In the genomic region with DNA sequence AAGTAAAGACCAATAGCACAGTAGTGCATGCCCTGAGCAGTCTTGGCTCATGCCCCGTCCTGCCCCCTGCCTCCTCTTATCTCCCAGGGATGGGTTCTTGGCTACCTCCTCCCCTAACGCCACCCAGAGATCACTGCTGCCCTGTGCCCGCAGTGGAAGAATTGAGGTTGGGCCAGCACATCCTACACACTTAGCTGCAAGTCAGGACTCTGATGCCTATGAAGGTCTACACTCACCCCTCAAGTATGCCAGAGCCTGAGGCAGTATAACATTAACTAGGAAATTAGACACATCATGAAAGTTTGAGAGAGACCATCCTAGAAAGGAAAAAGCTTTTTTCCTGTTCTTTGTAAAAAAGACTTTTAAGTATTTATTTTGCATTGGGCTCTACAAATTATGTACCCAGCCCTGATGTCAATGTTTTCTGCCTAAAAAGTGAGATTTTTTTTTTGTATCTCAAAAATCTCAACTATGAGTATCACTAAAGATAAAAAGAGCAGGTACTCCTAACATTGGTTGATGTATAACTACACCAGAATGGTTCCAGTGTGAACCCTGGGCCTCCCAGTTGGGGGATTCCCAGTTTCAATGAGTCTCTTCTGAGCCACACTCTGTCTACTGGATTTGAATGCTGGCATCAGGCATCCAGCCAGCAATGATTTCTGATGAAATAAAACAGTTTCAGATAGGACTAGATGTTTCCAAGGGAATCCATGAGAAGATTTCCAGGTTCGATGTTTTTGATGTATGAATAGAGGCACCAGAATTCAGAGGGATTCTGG, we compare ENCODE assay signal across 10 cellular contexts.
DNase-seq lines count a peak whose midpoint lies in the region; ATAC-seq and TF ChIP-seq lines count a peak whose summit lies in the region.
"Had no signal": no experiment of that assay in that cellular context is flagged by ENCODE, and none has a peak within 500 bp of the region (broad histone marks: within the 10 kb centered on the region; RNA-seq: fewer than 3 reads in every experiment).

No MANE protein-coding gene starts in this region.

- BruUV-seq in mammary epithelial cell (replicated peaks; lab: Mats Ljungman, UMichigan): no TSS peak

- no peaks in the 10 kb centered on the region for H3K9me3 ChIP-seq in mammary epithelial cell (replicated peaks; ENCODE audit: insufficient read depth, low read length)
- H3K9me3 ChIP-seq in BE2C: no peaks in the 10 kb centered on the region

- H3K4me1 ChIP-seq in mammary epithelial cell (ENCODE audit: insufficient read depth, low read length): peaks cover 29% of the 10 kb centered on the region
- H3K4me1 ChIP-seq in BE2C: no peaks in the 10 kb centered on the region

- in situ Hi-C loops in ACHN (cut with HindIII; ENCODE audit: low pct_ligation_motif_present, low pct_unique_long_range_greater_than_20kb, low sequenced_read_pairs) (no loop called here), mammary epithelial cell (cut with MboI; ENCODE audit: low sequenced_read_pairs in 2 of 2) (no loop called here)

- H3K9me3 Mint-ChIP-seq in endothelial cell (ENCODE audit: unreplicated experiment): no peaks in the 10 kb centered on the region

- H3K4me3 ChIP-seq in mammary epithelial cell (replicated peaks in 1 of 3; ENCODE audit: insufficient read depth in 1 of 3, low read depth in 2 of 3, low read length in 3 of 3) (no peak overlapping the region), BE2C (ENCODE audit: low read depth, low read length) (no peak overlapping the region)

- ATAC-seq in HG03108 (IDR thresholded peaks at IDR 0.05; ENCODE audit: unreplicated experiment): peak; percentile 79
- ATAC-seq in omental fat pad (ENCODE audit: low FRiP score): no peak

- TF ChIP-seq POLR2A in GM19099 (IDR thresholded peaks at IDR 0.05; ENCODE audit: extremely low read depth, insufficient read length, low read depth): peak; percentile 8

- H3K27me3 ChIP-seq in mammary epithelial cell (ENCODE audit: insufficient read depth, low read length) (no peaks in the 10 kb centered on the region), BE2C (no peaks in the 10 kb centered on the region)

- CTCF ChIA-PET in mammary epithelial cell (lab: Charles Lee; ENCODE audit: low non-redundant PET): no interaction called here

- H3K27me3 Mint-ChIP-seq in endothelial cell (ENCODE audit: unreplicated experiment): no peaks in the 10 kb centered on the region

- peak overlapping the region; percentile 46 for H3K4me2 ChIP-seq in mammary epithelial cell (ENCODE audit: insufficient read depth, low read depth, low read length)

- peak; percentile 95 for DNase-seq in ACHN
- DNase-seq in mammary epithelial cell: peak; percentile 78
- DNase-seq in activated CD8-positive, alpha-beta memory T cell treated with anti-CD3 and anti-CD28 coated beads, Interleukin-2, amount 50 U/mL, for 48 hours: no peak
- DNase-seq in BE2C: no peak
- DNase-seq in omental fat pad (ENCODE audit: low spot score): no peak
- DNase-seq in endothelial cell (ENCODE audit: low spot score): no peak
- DNase-seq: activated CD4-positive, alpha-beta T cell treated with anti-CD3 and anti-CD28 coated beads, Interleukin-2, amount 50 U/mL, for 48 hours had no signal

- dilution Hi-C loops in mammary epithelial cell (cut with HindIII; ENCODE audit: low sequenced_read_pairs): no loop called here

- no peaks in the 10 kb centered on the region for H3K36me3 Mint-ChIP-seq in endothelial cell (ENCODE audit: low read depth, unreplicated experiment)
- H3K36me3 Mint-ChIP-seq: CD14-positive monocyte had no signal

- no peak for TF ChIP-seq CTCF in mammary epithelial cell (conservative IDR thresholded peaks at IDR 0.05 in 1 of 2, IDR thresholded peaks at IDR 0.05 in 1 of 2; ENCODE audit: extremely low read depth in 1 of 2, insufficient read depth in 1 of 2, low read depth in 1 of 2, low read length in 2 of 2)
- no peak for TF ChIP-seq CTCF in BE2C (IDR thresholded peaks at IDR 0.05; ENCODE audit: low read depth, low read length)
- TF ChIP-seq CTCF in omental fat pad (IDR thresholded peaks at IDR 0.05): no peak
- no peak for TF ChIP-seq CTCF in endothelial cell (IDR thresholded peaks at IDR 0.05; ENCODE audit: unreplicated experiment)

- peak overlapping the region; percentile 51 for H3K27ac ChIP-seq in mammary epithelial cell (ENCODE audit: insufficient read depth, low read depth, low read length)

- H3K36me3 ChIP-seq in mammary epithelial cell (ENCODE audit: insufficient read depth, low read length) (no peaks in the 10 kb centered on the region), BE2C (no peaks in the 10 kb centered on the region)

- H3K9ac ChIP-seq in mammary epithelial cell (ENCODE audit: insufficient read depth, low read length): no peak overlapping the region

- peak overlapping the region; percentile 73 for H2AFZ ChIP-seq in mammary epithelial cell (ENCODE audit: low read depth, low read length)

- WGBS in mammary epithelial cell (ENCODE audit: low coverage, missing lambda C conversion rate): 0% methylated on average over 3 of the region's 4 CpGs

- H3K4me1 Mint-ChIP-seq in endothelial cell (ENCODE audit: unreplicated experiment): no peaks in the 10 kb centered on the region
- H3K4me1 Mint-ChIP-seq: CD14-positive monocyte had no signal

- H3K4me3 Mint-ChIP-seq in endothelial cell (ENCODE audit: unreplicated experiment): no peak overlapping the region
- H3K4me3 Mint-ChIP-seq: CD14-positive monocyte had no signal

- H3K27ac Mint-ChIP-seq in endothelial cell (ENCODE audit: unreplicated experiment): no peak overlapping the region
- H3K27ac Mint-ChIP-seq: CD14-positive monocyte had no signal

- no peaks in the 10 kb centered on the region for H3K79me2 ChIP-seq in mammary epithelial cell (ENCODE audit: insufficient read depth, low read length)

- no peaks in the 10 kb centered on the region for H4K20me1 ChIP-seq in mammary epithelial cell (ENCODE audit: insufficient read depth, low read length)

- intact Hi-C loops in mammary epithelial cell (cut with micrococcal nuclease): loop anchor here (10.0 kb wide), 1 partner anchor 418 kb away; no protein-coding TSS in a partner anchor

Comparison
In these comparisons a context has a peak if more than half of its experiments do, and no peak if none do; other contexts are left out.
1. DNase-seq: peak in ACHN (single experiment) and mammary epithelial cell (single experiment); none in activated CD8-positive, alpha-beta memory T cell treated with anti-CD3 and anti-CD28 coated beads, Interleukin-2, amount 50 U/mL, for 48 hours (single experiment), BE2C (single experiment), omental fat pad (single experiment) and endothelial cell (single experiment).